1 cellular context compared by ENCODE assay signal in genomic region chr5:150339165-150339564, GRCh38.
TF ChIP-seq lines count a peak whose summit lies in the region.

No MANE protein-coding gene starts in this region.

TF ChIP-seq in HepG2, 621 proteins besides CTCF, POLR2A, EP300 and RAD21:
- peak; percentile 68; the same call in 1 of the 2 replicates for TF ChIP-seq ZNF12 (CRISPR knock-in tag; IDR thresholded peaks at IDR 0.05)
- no peak for TF ChIP-seq GATAD1 (CRISPR knock-in tag; IDR thresholded peaks at IDR 0.05)
- TF ChIP-seq LBX2 (CRISPR knock-in tag; IDR thresholded peaks at IDR 0.05; ENCODE audit: borderline replicate concordance) = no peak
TF ChIP-seq in HepG2: peak in this region for 1.
